In the genomic region with DNA sequence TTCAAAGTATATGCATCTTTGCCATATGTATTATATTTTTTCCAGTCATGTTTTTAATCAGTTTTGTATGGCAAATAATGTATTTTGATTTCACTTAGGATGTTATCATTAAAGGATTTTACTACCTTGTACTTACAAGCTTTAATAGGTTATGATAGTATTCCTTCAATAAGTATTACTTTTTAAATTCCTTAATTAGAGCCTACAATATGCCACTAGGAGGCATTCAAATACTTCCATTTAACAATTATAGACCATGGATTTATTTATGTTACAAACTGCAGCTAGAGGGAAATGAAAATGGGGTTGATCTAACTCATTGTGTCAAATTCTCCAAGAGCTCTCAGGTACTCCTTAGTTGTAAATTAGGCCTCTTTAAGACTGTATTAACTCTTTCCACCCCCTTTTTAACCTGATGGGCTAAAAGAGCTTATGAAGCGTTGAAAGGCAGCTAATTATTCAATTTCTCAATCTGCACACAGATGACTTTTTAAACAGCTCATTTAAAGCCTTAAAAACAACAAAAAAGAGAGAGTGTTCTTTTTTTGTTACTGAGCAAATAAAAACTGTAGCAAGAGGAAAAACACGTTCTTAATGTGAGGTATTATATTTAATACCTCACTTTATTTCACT, we compare ENCODE assay signal across 9 cellular contexts.
A peak's percentile ranks its signal among the peaks of the same experiment; 100 is the strongest.
DNase-seq lines count a peak whose midpoint lies in the region; ATAC-seq and TF ChIP-seq lines count a peak whose summit lies in the region.
"Had no signal": no experiment of that assay in that cellular context is flagged by ENCODE, and none has a peak within 500 bp of the region (broad histone marks: within the 10 kb centered on the region; RNA-seq: fewer than 3 reads in every experiment).

No MANE protein-coding gene starts in this region.

- DNase-seq in cardiac muscle cell (ENCODE audit: low read depth in 1 of 2, low spot score in 1 of 2): peak in 1 of 2 donors; percentile 42
- no peak for DNase-seq in Right ventricle myocardium inferior (ENCODE audit: missing footprints)
- peak; percentile 26 for DNase-seq in RWPE1 (ENCODE audit: low spot score)
- DNase-seq in glomerular endothelial cell (ENCODE audit: extremely low read depth, low read depth, low spot score): peak; percentile 4
- DNase-seq in activated T-cell treated with anti-CD3 and anti-CD28 coated beads for 4 hours: no peak
- DNase-seq in SHP77 (lab: John Stamatoyannopoulos, UW): no peak
- no peak for DNase-seq in stimulated activated CD4-positive, alpha-beta T cell treated with anti-CD3 and anti-CD28 coated beads, Interleukin-4, amount 100 ng/mL, for 24 hours
- DNase-seq: NCI-H510A had no signal

- no peaks in the 10 kb centered on the region for H3K36me3 ChIP-seq in cardiac muscle cell

- ATAC-seq in Right ventricle myocardium inferior (no peak), HG02642 (IDR thresholded peaks at IDR 0.05; ENCODE audit: poor library complexity, unreplicated experiment) (no peak)

- POLR2A ChIA-PET in RWPE1 (lab: Yijun Ruan, JAX; ENCODE audit: low non-redundant PET): no interaction called here

- TF ChIP-seq CTCF in cardiac muscle cell (IDR thresholded peaks at IDR 0.05; ENCODE audit: low read depth, low read length) (peak; percentile 39), RWPE1 (conservative IDR thresholded peaks at IDR 0.05; ENCODE audit: low read depth) (peak; percentile 40; the same call in 1 of the 2 replicates)

- peaks cover 15% of the 10 kb centered on the region for H3K4me1 ChIP-seq in cardiac muscle cell (ENCODE audit: low read depth)

- intact Hi-C loops in Right ventricle myocardium inferior (cut with DNase I): loop anchor here (5.0 to 10.0 kb wide), 2 partner anchors 153 to 286 kb away; a partner anchor contains a TSS

- no peaks in the 10 kb centered on the region for H3K9me3 ChIP-seq in cardiac muscle cell (ENCODE audit: low read depth)

- H3K27ac ChIP-seq in cardiac muscle cell (no peak overlapping the region), RWPE1 (no peak overlapping the region)

- CTCF ChIA-PET in RWPE1 (lab: Yijun Ruan, JAX): interaction anchor here (0.6 to 5.7 kb wide), 15 partner anchors 36 to 850 kb away, joined by 3 to 65 read pairs (median 3); no protein-coding TSS in a partner anchor

- H3K27me3 ChIP-seq in cardiac muscle cell: no peaks in the 10 kb centered on the region

- no peak overlapping the region for H3K4me3 ChIP-seq in cardiac muscle cell

Comparison
In these comparisons a context has a peak if more than half of its experiments do, and no peak if none do; other contexts are left out.
1. DNase-seq: peak in RWPE1 (single experiment) and glomerular endothelial cell (single experiment); none in Right ventricle myocardium inferior (single experiment), activated T-cell treated with anti-CD3 and anti-CD28 coated beads for 4 hours (single experiment), SHP77 (0 of 2) and stimulated activated CD4-positive, alpha-beta T cell treated with anti-CD3 and anti-CD28 coated beads, Interleukin-4, amount 100 ng/mL, for 24 hours (single experiment).